In genomic region chr2:11872247-11872947, GRCh38 we compare ENCODE assay signal across 1 cellular context.
TF ChIP-seq lines count a peak whose summit lies in the region.

No MANE protein-coding gene starts in this region.

TF ChIP-seq in K562, 482 proteins besides CTCF, POLR2A, EP300 and RAD21 (continued from another document):
- no peak for TF ChIP-seq CCNT2 (IDR thresholded peaks at IDR 0.05; ENCODE audit: borderline replicate concordance, extremely low read depth, insufficient read length, low read depth, low read length)
- TF ChIP-seq JUNB (CRISPR knock-in tag; conservative IDR thresholded peaks at IDR 0.05) = no peak
- TF ChIP-seq ZNF263 (CRISPR knock-in tag; IDR thresholded peaks at IDR 0.05; ENCODE audit: borderline replicate concordance) = no peak
